Comparison of ENCODE assay signal across 20 cellular contexts in genomic region chr7:128148676-128149075, GRCh38.
DNase-seq lines count a peak whose midpoint lies in the region; ATAC-seq and TF ChIP-seq lines count a peak whose summit lies in the region.
"Had no signal": no experiment of that assay in that cellular context is flagged by ENCODE, and none has a peak within 500 bp of the region (broad histone marks: within the 10 kb centered on the region; RNA-seq: fewer than 3 reads in every experiment).

No MANE protein-coding gene starts in this region.

- no peak for ATAC-seq in PC-3
- ATAC-seq in HG03378 (IDR thresholded peaks at IDR 0.05; ENCODE audit: unreplicated experiment) = no peak
- no peak for ATAC-seq in GM21717 (IDR thresholded peaks at IDR 0.05; ENCODE audit: unreplicated experiment)
- ATAC-seq: activated naive CD4-positive, alpha-beta T cell treated with anti-CD3 and anti-CD28 coated beads, Interleukin-2, amount 50 U/mL, for 72 hours; stimulated activated effector memory CD8-positive, alpha-beta T cell treated with anti-CD3 and anti-CD28 coated beads, Interleukin-12 subunit alpha, Interleukin-12 subunit beta, amount 100 ng/mL, for 72 hours had no signal

- H3K4me3 Mint-ChIP-seq in osteocyte (ENCODE audit: unreplicated experiment) = no peak overlapping the region
- H3K4me3 Mint-ChIP-seq: CD4-positive, alpha-beta T cell; stimulated activated effector memory CD8-positive, alpha-beta T cell treated with anti-CD3 and anti-CD28 coated beads, Interleukin-12 subunit alpha, Interleukin-12 subunit beta, amount 100 ng/mL, for 72 hours had no signal

- H3K9me2 ChIP-seq in PC-3 (replicated peaks; ENCODE audit: low read length) = no peaks in the 10 kb centered on the region

- no peaks in the 10 kb centered on the region for H3F3A ChIP-seq in PC-3 (ENCODE audit: low read length, unreplicated experiment)

- no TSS peak for BruUV-seq in PC-3 (replicated peaks; lab: Mats Ljungman, UMichigan)

- no peaks in the 10 kb centered on the region for H3K9me3 Mint-ChIP-seq in osteocyte (ENCODE audit: unreplicated experiment)
- H3K9me3 Mint-ChIP-seq: activated naive CD4-positive, alpha-beta T cell treated with anti-CD3 and anti-CD28 coated beads, Interleukin-2, amount 50 U/mL, for 72 hours; CD4-positive, alpha-beta T cell; stimulated activated effector memory CD8-positive, alpha-beta T cell treated with anti-CD3 and anti-CD28 coated beads, Interleukin-12 subunit alpha, Interleukin-12 subunit beta, amount 100 ng/mL, for 72 hours had no signal

- H3K36me3 Mint-ChIP-seq in osteocyte (ENCODE audit: unreplicated experiment) = no peaks in the 10 kb centered on the region
- H3K36me3 Mint-ChIP-seq: activated naive CD4-positive, alpha-beta T cell treated with anti-CD3 and anti-CD28 coated beads, Interleukin-2, amount 50 U/mL, for 72 hours; stimulated activated effector memory CD8-positive, alpha-beta T cell treated with anti-CD3 and anti-CD28 coated beads, Interleukin-12 subunit alpha, Interleukin-12 subunit beta, amount 100 ng/mL, for 72 hours had no signal

- peaks cover 72% of the 10 kb centered on the region for H3K27me3 Mint-ChIP-seq in osteocyte (ENCODE audit: unreplicated experiment)

- intact Hi-C loops in PC-3 (cut with micrococcal nuclease) = no loop called here

- no peaks in the 10 kb centered on the region for H3K4me1 Mint-ChIP-seq in osteocyte (ENCODE audit: unreplicated experiment)
- H3K4me1 Mint-ChIP-seq: stimulated activated effector memory CD8-positive, alpha-beta T cell treated with anti-CD3 and anti-CD28 coated beads, Interleukin-12 subunit alpha, Interleukin-12 subunit beta, amount 100 ng/mL, for 72 hours had no signal

- H3K4me3 ChIP-seq in PC-3 (ENCODE audit: low read length) = no peak overlapping the region
- H3K4me3 ChIP-seq: HAP-1, ovary, transverse colon had no signal

- H4K20me1 ChIP-seq in PC-3 (ENCODE audit: low read length) = no peaks in the 10 kb centered on the region

- H3K9ac ChIP-seq in PC-3 (ENCODE audit: low read length) = no peak overlapping the region

- no peak overlapping the region for H2AFZ ChIP-seq in PC-3 (ENCODE audit: low read length)

- DNase-seq in NCI-H2081 (lab: John Stamatoyannopoulos, UW) (peak; percentile 30 to 50), NCI-H2081 treated with DMSO at 0.1 percent for 48 hours (lab: John Stamatoyannopoulos, UW) (no peak), NCI-H187 treated with DMSO at 0.1 percent for 48 hours (lab: John Stamatoyannopoulos, UW) (peak; percentile 29), PC-3 (peak; percentile 16), osteocyte (ENCODE audit: extremely low spot score, unreplicated experiment) (peak; percentile 72), NCI-H1930 (lab: John Stamatoyannopoulos, UW) (no peak)
- DNase-seq: activated CD4-positive, alpha-beta T cell treated with anti-CD3 and anti-CD28 coated beads for 48 hours; brain microvascular endothelial cell; CD4-positive, alpha-beta T cell; effector CD4-positive, alpha-beta T cell; hippocampal formation; kidney glomerular epithelial cell; ovary; T-helper 9 cell; transverse colon had no signal

- TF ChIP-seq CTCF in PC-3 (conservative IDR thresholded peaks at IDR 0.05; ENCODE audit: low read depth, low read length) (no peak), osteocyte (IDR thresholded peaks at IDR 0.05) (no peak)

- no peaks in the 10 kb centered on the region for H3K4me1 ChIP-seq in PC-3 (ENCODE audit: insufficient read depth, low read length)
- H3K4me1 ChIP-seq: HAP-1 had no signal

- H3K9me3 ChIP-seq in PC-3 (ENCODE audit: low read length) = no peaks in the 10 kb centered on the region
- H3K9me3 ChIP-seq: HAP-1, ovary had no signal

- no peak overlapping the region for H3K27ac ChIP-seq in PC-3 (ENCODE audit: low read length)
- H3K27ac ChIP-seq: brain microvascular endothelial cell, ovary, transverse colon had no signal

- no peaks in the 10 kb centered on the region for H3K79me2 ChIP-seq in PC-3 (ENCODE audit: low read length)

- CTCF ChIA-PET in PC-3 (lab: Charles Lee) = no interaction called here

- peaks cover 21% of the 10 kb centered on the region for H3K27me3 ChIP-seq in PC-3 (ENCODE audit: low read length)
- H3K27me3 ChIP-seq: ovary had no signal

- no peak overlapping the region for H3K4me2 ChIP-seq in PC-3 (ENCODE audit: low read length)

- POLR2A ChIA-PET in PC-3 (lab: Charles Lee; ENCODE audit: unreplicated experiment) = no interaction called here

- no peak overlapping the region for H3K27ac Mint-ChIP-seq in osteocyte (ENCODE audit: unreplicated experiment)
- H3K27ac Mint-ChIP-seq: activated naive CD4-positive, alpha-beta T cell treated with anti-CD3 and anti-CD28 coated beads, Interleukin-2, amount 50 U/mL, for 72 hours; CD4-positive, alpha-beta T cell; stimulated activated effector memory CD8-positive, alpha-beta T cell treated with anti-CD3 and anti-CD28 coated beads, Interleukin-12 subunit alpha, Interleukin-12 subunit beta, amount 100 ng/mL, for 72 hours had no signal

- H3K36me3 ChIP-seq in PC-3 (ENCODE audit: low read depth, low read length) = no peaks in the 10 kb centered on the region
- H3K36me3 ChIP-seq: brain microvascular endothelial cell, HAP-1, ovary, transverse colon had no signal

Comparison
In these comparisons a context has a peak if more than half of its experiments do, and no peak if none do; other contexts are left out.
1. DNase-seq: peak in NCI-H2081 (2 of 2), NCI-H187 treated with DMSO at 0.1 percent for 48 hours (single experiment), PC-3 (single experiment) and osteocyte (single experiment); none in NCI-H2081 treated with DMSO at 0.1 percent for 48 hours (single experiment) and NCI-H1930 (0 of 2).